32 cellular contexts compared by ENCODE assay signal in the genomic region with DNA sequence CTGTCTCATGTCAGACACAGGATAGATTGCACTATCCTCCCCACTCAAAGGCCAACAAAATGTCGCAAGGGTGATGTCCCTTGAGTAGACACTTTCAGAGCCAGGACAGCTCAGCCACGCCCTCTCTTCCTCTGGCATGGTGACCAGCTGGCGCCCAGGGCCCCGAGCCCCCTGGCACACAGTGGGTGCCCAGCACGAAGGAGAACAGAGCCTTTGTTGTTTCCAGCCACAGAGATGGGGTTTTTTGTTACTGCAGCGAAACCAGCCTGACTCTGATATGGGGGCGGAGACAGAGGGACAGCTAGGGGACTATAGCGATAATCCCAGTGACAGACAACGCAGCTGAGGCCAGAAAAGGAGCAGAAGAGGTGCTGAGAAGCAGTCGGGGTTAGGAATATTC.
"Had no signal": no experiment of that assay in that cellular context is flagged by ENCODE, and none has a peak within 500 bp of the region (broad histone marks: within the 10 kb centered on the region; RNA-seq: fewer than 3 reads in every experiment).

No MANE protein-coding gene starts in this region.

- ATAC-seq: activated CD4-positive, alpha-beta T cell treated with anti-CD3 and anti-CD28 coated beads for 36 hours; activated CD8-positive, alpha-beta memory T cell treated with anti-CD3 and anti-CD28 coated beads, Interleukin-2, amount 10 ng/mL, durations not matched to agents 7 days and 5 days; activated CD8-positive, alpha-beta T cell treated with anti-CD3 and anti-CD28 coated beads, Interleukin-2, amount 10 ng/mL, durations not matched to agents 7 days and 5 days; activated naive CD8-positive, alpha-beta T cell treated with anti-CD3 and anti-CD28 coated beads, Interleukin-2, amount 50 U/mL, for 24 hours; body of pancreas; effector memory CD8-positive, alpha-beta T cell; foreskin keratinocyte; gastrocnemius medialis; T-helper 17 cell had no signal

- H3K27ac ChIP-seq: adrenal gland, body of pancreas, esophagus muscularis mucosa, foreskin keratinocyte, gastrocnemius medialis, WERI-Rb-1 had no signal

- H3K4me3 ChIP-seq: adrenal gland, body of pancreas, esophagus muscularis mucosa, gastrocnemius medialis had no signal

- H3K36me3 ChIP-seq: adrenal gland, esophagus muscularis mucosa, gastrocnemius medialis, WERI-Rb-1 had no signal

- DNase-seq: activated CD4-positive, alpha-beta memory T cell treated with anti-CD3 and anti-CD28 coated beads for 36 hours; activated CD4-positive, alpha-beta T cell treated with anti-CD3 and anti-CD28 coated beads for 36 hours; activated CD4-positive, alpha-beta T cell treated with anti-CD3 and anti-CD28 coated beads, Interleukin-2, amount 10 ng/mL, durations not matched to agents 24 days and 14 days; activated CD4-positive, CD25-positive, alpha-beta regulatory T cell; activated CD4-positive, CD25-positive, alpha-beta regulatory T cell treated with anti-CD3 and anti-CD28 coated beads, Interleukin-2, amount 50 U/mL, for 72 hours; activated CD8-positive, alpha-beta memory T cell treated with anti-CD3 and anti-CD28 coated beads, Interleukin-2, amount 10 ng/mL, durations not matched to agents 7 days and 5 days; activated CD8-positive, alpha-beta memory T cell treated with anti-CD3 and anti-CD28 coated beads, Interleukin-2, amount 50 U/mL, for 4 hours; activated CD8-positive, alpha-beta T cell treated with anti-CD3 and anti-CD28 coated beads, Interleukin-2, amount 10 ng/mL, durations not matched to agents 7 days and 5 days; activated effector memory CD4-positive, alpha-beta T cell treated with anti-CD3 and anti-CD28 coated beads, Interleukin-2, amount 50 U/mL, for 16 hours; activated naive CD4-positive, alpha-beta T cell treated with anti-CD3 and anti-CD28 coated beads for 36 hours; activated naive CD8-positive, alpha-beta T cell treated with anti-CD3 and anti-CD28 coated beads for 36 hours; activated naive CD8-positive, alpha-beta T cell treated with anti-CD3 and anti-CD28 coated beads, Interleukin-2, amount 50 U/mL, for 24 hours; activated T-cell treated with anti-CD3 and anti-CD28 coated beads, Interleukin-2, amount 50 U/mL, for 1 hour; activated T-cell treated with anti-CD3 and anti-CD28 coated beads, Interleukin-2, amount 50 U/mL, for 48 hours; adrenal gland; amygdala; body of pancreas; caudate nucleus; cortex of kidney; dermis blood vessel endothelial cell; effector CD4-positive, alpha-beta T cell; effector memory CD8-positive, alpha-beta T cell; erythroblast; foreskin keratinocyte; gastrocnemius medialis; glutamatergic neuron; T-helper 1 cell; T-helper 17 cell; T1000; WERI-Rb-1 had no signal

- FAIRE-seq: colon had no signal

- H3K4me1 ChIP-seq: adrenal gland, body of pancreas, esophagus muscularis mucosa, foreskin keratinocyte, gastrocnemius medialis had no signal

- H3K27me3 ChIP-seq: adrenal gland, body of pancreas, gastrocnemius medialis had no signal

- H3K9me3 ChIP-seq: adrenal gland, body of pancreas, esophagus muscularis mucosa, gastrocnemius medialis had no signal
